Comparison of ENCODE assay signal across 12 cellular contexts in the genomic region with DNA sequence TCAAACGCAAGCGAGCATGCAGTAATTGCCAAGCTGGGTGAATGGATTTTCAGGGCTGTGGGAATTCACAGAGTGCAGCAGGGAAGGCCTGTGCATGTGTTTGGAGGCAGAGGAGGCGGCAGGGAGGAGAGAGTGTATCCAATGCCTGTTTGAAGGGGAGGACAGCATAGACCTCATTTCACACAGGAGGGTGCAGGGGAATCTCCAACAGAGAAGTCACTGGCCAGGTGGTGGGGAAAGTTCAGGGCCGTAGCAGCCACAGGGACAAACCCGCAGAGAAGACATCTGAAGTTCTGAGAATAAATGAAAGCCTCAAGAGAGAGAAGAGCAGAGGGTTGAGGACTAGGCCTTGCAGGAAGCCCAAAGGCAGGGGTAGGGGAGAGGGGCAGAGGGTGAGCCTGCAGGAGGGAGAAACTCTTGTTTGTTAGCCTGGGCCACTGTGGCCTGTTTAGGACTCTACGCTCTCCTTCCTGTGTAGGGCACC. TPM values are rescaled to one million over a fixed set of nuclear protein-coding genes. Genes with fewer than 3 reads are reported as not detected.
DNase-seq lines count a peak whose midpoint lies in the region; ATAC-seq, FAIRE-seq and TF ChIP-seq lines count a peak whose summit lies in the region.
"Had no signal": no experiment of that assay in that cellular context is flagged by ENCODE, and none has a peak within 500 bp of the region (broad histone marks: within the 10 kb centered on the region; RNA-seq: fewer than 3 reads in every experiment).

No MANE protein-coding gene starts in this region.

- TF ChIP-seq POLR2A in GM12891 (IDR thresholded peaks at IDR 0.05; ENCODE audit: low read depth, low read length) = no peak

- H3K9ac ChIP-seq in neural progenitor cell = no peak overlapping the region

- no peaks in the 10 kb centered on the region for H3K79me2 ChIP-seq in neural progenitor cell (ENCODE audit: low read depth)

- H4K20me1 ChIP-seq in neural progenitor cell (ENCODE audit: low read depth) = no peaks in the 10 kb centered on the region

- H3K9me3 ChIP-seq in neural progenitor cell (ENCODE audit: low read depth) = no peaks in the 10 kb centered on the region
- H3K9me3 ChIP-seq in ascending aorta = no peaks in the 10 kb centered on the region
- H3K9me3 ChIP-seq: gastrocnemius medialis had no signal

- FAIRE-seq in GM12891 (lab: Jason Lieb, UNC) = peak; percentile 59

- H3K4me1 ChIP-seq in neural progenitor cell = no peaks in the 10 kb centered on the region
- no peaks in the 10 kb centered on the region for H3K4me1 ChIP-seq in ascending aorta
- H3K4me1 ChIP-seq: gastrocnemius medialis had no signal

- peak; percentile 45 for ATAC-seq in GM21786 (IDR thresholded peaks at IDR 0.05; ENCODE audit: unreplicated experiment)
- no peak for ATAC-seq in GM18511 (IDR thresholded peaks at IDR 0.05; ENCODE audit: unreplicated experiment)
- ATAC-seq: gastrocnemius medialis, left colon had no signal

- no peak overlapping the region for H3K4me2 ChIP-seq in neural progenitor cell

- H3K4me1 Mint-ChIP-seq in neural progenitor cell = peaks cover 14% of the 10 kb centered on the region

- H3K36me3 ChIP-seq in neural progenitor cell (no peaks in the 10 kb centered on the region), ascending aorta (no peaks in the 10 kb centered on the region)
- H3K36me3 ChIP-seq: gastrocnemius medialis had no signal

- intact Hi-C loops in ascending aorta (cut with DNase I) = no loop called here

- H3K27ac ChIP-seq in neural progenitor cell = no peak overlapping the region
- H3K27ac ChIP-seq in ascending aorta = no peak overlapping the region
- H3K27ac ChIP-seq: gastrocnemius medialis had no signal

- CTCF ChIA-PET in HEK293T (lab: Yijun Ruan, JAX) = no interaction called here

- no peaks in the 10 kb centered on the region for H3K36me3 Mint-ChIP-seq in neural progenitor cell

- no peak overlapping the region for H3K4me3 ChIP-seq in neural progenitor cell
- H3K4me3 ChIP-seq in ascending aorta = no peak overlapping the region
- H3K4me3 ChIP-seq: gastrocnemius medialis had no signal

- DNase-seq in GM12891 (ENCODE audit: insufficient read length, low spot score) (no peak), UCSD-AML1 (lab: John Stamatoyannopoulos, UW; ENCODE audit: unreplicated experiment) (peak; percentile 37), neural progenitor cell (ENCODE audit: low spot score) (no peak), NCI-H345 (lab: John Stamatoyannopoulos, UW) (no peak), HEK293T (ENCODE audit: extremely low spot score) (no peak), ascending aorta (ENCODE audit: low spot score in 2 of 2) (no peak)
- DNase-seq: gastrocnemius medialis, KG1, left colon, nucleus accumbens had no signal

- H3K27me3 Mint-ChIP-seq in neural progenitor cell (ENCODE audit: insufficient read depth, low read depth) = peaks cover 14% of the 10 kb centered on the region

- H3K4me3 Mint-ChIP-seq in neural progenitor cell = no peak overlapping the region

- no peaks in the 10 kb centered on the region for H3K9me3 Mint-ChIP-seq in neural progenitor cell

- H3K27me3 ChIP-seq in neural progenitor cell = no peaks in the 10 kb centered on the region
- H3K27me3 ChIP-seq in ascending aorta = no peaks in the 10 kb centered on the region
- H3K27me3 ChIP-seq: gastrocnemius medialis had no signal

- TF ChIP-seq CTCF in neural progenitor cell (IDR thresholded peaks at IDR 0.05) = no peak
- TF ChIP-seq CTCF in ascending aorta (IDR thresholded peaks at IDR 0.05) = no peak

- peak overlapping the region; percentile 23 for H3K27ac Mint-ChIP-seq in neural progenitor cell

- POLR2A ChIA-PET in HEK293T (lab: Yijun Ruan, JAX) = no interaction called here

- H3F3A ChIP-seq in neural progenitor cell (ENCODE audit: low read depth) = no peaks in the 10 kb centered on the region

- H2AFZ ChIP-seq in neural progenitor cell (replicated peaks) = no peak overlapping the region

TF ChIP-seq in GM12891, 5 proteins besides CTCF, POLR2A, EP300 and RAD21:
- TF ChIP-seq PAX5 (IDR thresholded peaks at IDR 0.05; ENCODE audit: insufficient read depth, low read length, severe bottlenecking) = no peak
- TF ChIP-seq TAF1 (IDR thresholded peaks at IDR 0.05; ENCODE audit: low read depth, low read length) = no peak
- no peak for TF ChIP-seq POLR2AphosphoS5 (IDR thresholded peaks at IDR 0.05; ENCODE audit: low read depth, low read length)
- TF ChIP-seq SPI1 (IDR thresholded peaks at IDR 0.05; ENCODE audit: low read depth, low read length) = 0 out of 2 replicates have a peak, but pooled peaks have one; percentile 7
- TF ChIP-seq POU2F2 (IDR thresholded peaks at IDR 0.05; ENCODE audit: low read depth, low read length) = peak; percentile 56; the same call in 1 of the 2 replicates

TF ChIP-seq in HEK293T, 16 proteins besides CTCF, POLR2A, EP300 and RAD21:
- TF ChIP-seq FOXA1 (IDR thresholded peaks at IDR 0.05) = no peak
- no peak for TF ChIP-seq CTBP1 (IDR thresholded peaks at IDR 0.05; ENCODE audit: borderline replicate concordance)
- TF ChIP-seq PKNOX1 (IDR thresholded peaks at IDR 0.05) = no peak
- TF ChIP-seq BHLHE40 (IDR thresholded peaks at IDR 0.05; ENCODE audit: borderline replicate concordance) = no peak
- TF ChIP-seq FOXK2 (IDR thresholded peaks at IDR 0.05) = no peak
- TF ChIP-seq FOXM1 (IDR thresholded peaks at IDR 0.05; ENCODE audit: borderline replicate concordance) = no peak
- TF ChIP-seq ELF4 (IDR thresholded peaks at IDR 0.05) = no peak
TF ChIP-seq in HEK293T: peak in this region for 0.

RNA-seq across cellular contexts. Expression of gene KDM2A, which starts 19.2 kb away (rescaled TPM):
- 42.6 TPM for polyA plus RNA-seq in GM12891 (2012; ENCODE audit: low read depth, missing spikeins)
- total RNA-seq in neural progenitor cell (ENCODE audit: low replicate concordance) (38.8 and 49.5 TPM in 2 replicates), ascending aorta (129 TPM)

RNA-seq across cellular contexts. Expression of gene RHOD, which starts 43.2 kb away (rescaled TPM):
- 0.18 TPM for polyA plus RNA-seq in GM12891 (2012; ENCODE audit: low read depth, missing spikeins)
- total RNA-seq in neural progenitor cell (ENCODE audit: low replicate concordance) (6.6 and 10.0 TPM in 2 replicates), ascending aorta (82.6 TPM)
